ENCODE assay signal across 10 cellular contexts in the genomic region with DNA sequence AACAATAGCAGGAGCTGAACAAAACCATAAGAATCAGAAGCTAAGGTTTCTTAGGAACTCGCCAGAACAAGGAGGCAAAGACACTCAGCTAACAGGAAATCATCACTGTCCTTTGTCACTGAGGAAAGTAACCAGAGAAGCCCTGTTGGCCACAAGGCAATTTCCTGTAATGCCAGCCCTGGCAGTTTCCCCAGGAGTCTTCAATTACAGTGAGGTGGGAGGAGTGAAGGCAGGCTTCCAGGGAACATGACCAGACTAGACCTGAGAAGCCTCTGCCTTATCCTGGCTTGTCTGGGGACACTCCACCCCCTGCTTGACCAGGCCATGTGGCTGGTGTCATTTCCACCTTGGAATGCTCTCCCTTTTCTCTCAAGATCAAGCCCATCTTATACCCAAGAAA.
DNase-seq lines count a peak whose midpoint lies in the region; ATAC-seq and TF ChIP-seq lines count a peak whose summit lies in the region.
"Had no signal": no experiment of that assay in that cellular context is flagged by ENCODE, and none has a peak within 500 bp of the region (broad histone marks: within the 10 kb centered on the region; RNA-seq: fewer than 3 reads in every experiment).

No MANE protein-coding gene starts in this region.

- H2AFZ ChIP-seq in HCT116 (ENCODE audit: low read depth, low read length, poor library complexity, severe bottlenecking) = no peak overlapping the region

- H3K9me2 ChIP-seq in HCT116 (ENCODE audit: insufficient read depth) = no peaks in the 10 kb centered on the region

- H3K79me2 ChIP-seq in HCT116 (ENCODE audit: insufficient read depth, low read length) = no peaks in the 10 kb centered on the region

- peak overlapping the region; percentile 27; the same call in 1 of the 2 replicates for H3K27ac ChIP-seq in 22Rv1
- peak overlapping the region; percentile 22; the same call in 1 of the 2 replicates for H3K27ac ChIP-seq in HCT116 (ENCODE audit: low read depth, low read length)
- H3K27ac ChIP-seq in RWPE2 (ENCODE audit: poor library complexity, severe bottlenecking) = peak overlapping the region; percentile 83
- peak overlapping the region in 1 of 12 donors; percentile 27 for H3K27ac ChIP-seq in heart left ventricle

- TF ChIP-seq CTCF in 22Rv1 (IDR thresholded peaks at IDR 0.05) = no peak
- TF ChIP-seq CTCF in HCT116 (IDR thresholded peaks at IDR 0.05 in 2 of 3, conservative IDR thresholded peaks at IDR 0.05 in 1 of 3; ENCODE audit: borderline replicate concordance in 1 of 3, insufficient read depth in 1 of 3, low read depth in 2 of 3, low read length in 2 of 3) = no peak
- no peak for TF ChIP-seq CTCF in RWPE2 (IDR thresholded peaks at IDR 0.05; ENCODE audit: poor library complexity, severe bottlenecking)
- no peak for TF ChIP-seq CTCF in heart left ventricle (IDR thresholded peaks at IDR 0.05)

- RAD21 ChIA-PET in HCT116 (lab: Charles Lee; ENCODE audit: low non-redundant PET in 1 of 2, low total read pairs in 2 of 2, uncharacterized antibody in 2 of 2, unreplicated experiment in 2 of 2) = no interaction called here

- WGBS in heart left ventricle, 4 donors = 6 to 25% (median 25%) methylated on average over 1 of the region's 1 CpG

- H3K9ac ChIP-seq in HCT116 (ENCODE audit: low read length) = peak overlapping the region; percentile 36; the same call in 1 of the 2 replicates

- H3K9me3 ChIP-seq in HCT116 (ENCODE audit: control insufficient read depth in 1 of 2, insufficient read depth in 1 of 2, low read depth in 1 of 2, low read length in 2 of 2) (no peaks in the 10 kb centered on the region), RWPE2 (ENCODE audit: severe bottlenecking) (no peaks in the 10 kb centered on the region), heart left ventricle (no peaks in the 10 kb centered on the region)

- peak overlapping the region; percentile 49 for H3K4me2 ChIP-seq in HCT116 (ENCODE audit: low read length)

- TF ChIP-seq POLR2A in HCT116 (IDR thresholded peaks at IDR 0.05; ENCODE audit: borderline replicate concordance, extremely low read depth, insufficient read depth, insufficient read length) (no peak), heart left ventricle (IDR thresholded peaks at IDR 0.05) (no peak)

- DNase-seq in HCT116 (ENCODE audit: low read depth, low spot score) (peak; percentile 55), RWPE2 (ENCODE audit: low spot score) (peak; percentile 65), heart left ventricle (peak; percentile 44 to 74 (median 52)), cerebellar nuclear complex (lab: John Stamatoyannopoulos, UW) (no peak), OCI-M1 (lab: John Stamatoyannopoulos, UW) (no peak), NOMO-1 treated with dmso at 0.1 percent for 144 hours (lab: John Stamatoyannopoulos, UW; ENCODE audit: unreplicated experiment) (no peak)
- DNase-seq: activated naive CD8-positive, alpha-beta T cell treated with anti-CD3 and anti-CD28 coated beads, Interleukin-2, amount 10 ng/mL, durations not matched to agents 7 days and 5 days; CD4-positive, CD25-positive, alpha-beta regulatory T cell had no signal

- intact Hi-C loops in HCT116 (cut with micrococcal nuclease) (no loop called here), heart left ventricle (cut with DNase I) (no loop called here)

- H3K4me1 ChIP-seq in HCT116 (ENCODE audit: control insufficient read depth in 1 of 2, insufficient read depth in 2 of 2, low read length in 2 of 2) = peaks cover 14 to 59% of the 10 kb centered on the region in 2 experiments
- H3K4me1 ChIP-seq in RWPE2 (ENCODE audit: insufficient read depth, poor library complexity, severe bottlenecking) = peaks cover 57% of the 10 kb centered on the region
- H3K4me1 ChIP-seq in heart left ventricle = no peaks in the 10 kb centered on the region

- no peaks in the 10 kb centered on the region for H3K27me3 ChIP-seq in HCT116 (ENCODE audit: insufficient read depth, low read length)
- no peaks in the 10 kb centered on the region for H3K27me3 ChIP-seq in RWPE2 (ENCODE audit: insufficient read depth, poor library complexity, severe bottlenecking)
- H3K27me3 ChIP-seq in heart left ventricle = peaks cover 0 to 23% (median 0%) of the 10 kb centered on the region in 9 donors

- ATAC-seq in HCT116 (peak; percentile 93), RWPE2 (ENCODE audit: low read depth) (peak; percentile 81), heart left ventricle (peak; percentile 86 to 94 (median 92)), GM19351 (IDR thresholded peaks at IDR 0.05; ENCODE audit: unreplicated experiment) (no peak)

- POLR2A ChIA-PET in HCT116 (lab: Charles Lee) = no interaction called here

- CTCF ChIA-PET in HCT116 (lab: Charles Lee) = no interaction called here

- H3K36me3 ChIP-seq in HCT116 (ENCODE audit: control insufficient read depth in 1 of 2, insufficient read depth in 2 of 2, low read length in 2 of 2) (no peaks in the 10 kb centered on the region), RWPE2 (ENCODE audit: low read depth) (peaks cover 10% of the 10 kb centered on the region; the same call in 1 of the 2 replicates), heart left ventricle (no peaks in the 10 kb centered on the region)

- TF ChIP-seq RAD21 in HCT116 (IDR thresholded peaks at IDR 0.05; ENCODE audit: low read depth) = no peak

- no peaks in the 10 kb centered on the region for H4K20me1 ChIP-seq in HCT116 (ENCODE audit: insufficient read depth)

- no peak overlapping the region for H3K4me3 ChIP-seq in HCT116 (replicated peaks in 1 of 2; ENCODE audit: low read depth in 1 of 2, low read length in 2 of 2)
- no peak overlapping the region for H3K4me3 ChIP-seq in RWPE2 (ENCODE audit: severe bottlenecking)
- no peak overlapping the region for H3K4me3 ChIP-seq in heart left ventricle

- no TSS peak for BruUV-seq in HCT116 (replicated peaks; lab: Mats Ljungman, UMichigan)

TF ChIP-seq in HCT116, 20 proteins besides CTCF, POLR2A, EP300 and RAD21:
- TF ChIP-seq JUND (IDR thresholded peaks at IDR 0.05) (no peak), CBX3 (IDR thresholded peaks at IDR 0.05; ENCODE audit: low read depth) (peak; percentile 55; the same call in 1 of the 2 replicates), SP1 (IDR thresholded peaks at IDR 0.05; ENCODE audit: low read depth) (peak; percentile 39; the same call in 1 of the 2 replicates), EGR1 (IDR thresholded peaks at IDR 0.05; ENCODE audit: low read depth) (no peak)
- TF ChIP-seq, protein P1, sequence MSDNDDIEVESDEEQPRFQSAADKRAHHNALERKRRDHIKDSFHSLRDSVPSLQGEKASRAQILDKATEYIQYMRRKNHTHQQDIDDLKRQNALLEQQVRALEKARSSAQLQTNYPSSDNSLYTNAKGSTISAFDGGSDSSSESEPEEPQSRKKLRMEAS (IDR thresholded peaks at IDR 0.05) = peak; percentile 26; the same call in 1 of the 2 replicates

Comparison
In these comparisons a context has a peak if more than half of its experiments do, and no peak if none do; other contexts are left out.
1. DNase-seq: peak in HCT116 (single experiment), RWPE2 (single experiment) and heart left ventricle (5 of 5); none in cerebellar nuclear complex (0 of 2), OCI-M1 (single experiment) and NOMO-1 treated with dmso at 0.1 percent for 144 hours (single experiment).